In genomic region chr5:125798311-125798710, GRCh38 we compare ENCODE assay signal across 13 cellular contexts.
DNase-seq lines count a peak whose midpoint lies in the region; ATAC-seq, FAIRE-seq and TF ChIP-seq lines count a peak whose summit lies in the region.
"Had no signal": no experiment of that assay in that cellular context is flagged by ENCODE, and none has a peak within 500 bp of the region (broad histone marks: within the 10 kb centered on the region; RNA-seq: fewer than 3 reads in every experiment).

No MANE protein-coding gene starts in this region.

- no peak overlapping the region for H3K9ac ChIP-seq in HepG2 (ENCODE audit: insufficient read depth, low read depth, low read length)
- H3K9ac ChIP-seq: KMS-11 had no signal

- TF ChIP-seq EP300 in HepG2 (IDR thresholded peaks at IDR 0.05; ENCODE audit: low read depth in 2 of 2, low read length in 2 of 2): no peak
- no peak for TF ChIP-seq EP300 in HepG2 (CRISPR knock-in tag; IDR thresholded peaks at IDR 0.05; ENCODE audit: borderline replicate concordance)
- no peak for TF ChIP-seq EP300 in ovary (IDR thresholded peaks at IDR 0.05)

- ATAC-seq in HepG2 (no peak), right lobe of liver (no peak), left lobe of liver (no peak), GM18511 (IDR thresholded peaks at IDR 0.05; ENCODE audit: unreplicated experiment) (no peak)
- ATAC-seq: left colon had no signal

- FAIRE-seq in HepG2 (lab: Jason Lieb, UNC): no peak

- TF ChIP-seq RAD21 in HepG2 (CRISPR knock-in tag; IDR thresholded peaks at IDR 0.05): no peak

- H3K4me1 ChIP-seq in HepG2 (ENCODE audit: insufficient read depth, low read length) (no peaks in the 10 kb centered on the region), right lobe of liver (no peaks in the 10 kb centered on the region), ovary (ENCODE audit: insufficient read depth) (no peaks in the 10 kb centered on the region)

- TF ChIP-seq CTCF in HepG2 (CRISPR knock-in tag; IDR thresholded peaks at IDR 0.05) (no peak), right lobe of liver (IDR thresholded peaks at IDR 0.05) (no peak), fibroblast of villous mesenchyme (IDR thresholded peaks at IDR 0.05; ENCODE audit: insufficient read depth, low read depth, low read length) (no peak), ovary (IDR thresholded peaks at IDR 0.05) (no peak)

- H4K20me1 ChIP-seq in HepG2 (ENCODE audit: insufficient read depth, low read length): no peaks in the 10 kb centered on the region

- in situ Hi-C loops in HepG2 (cut with HindIII; ENCODE audit: extremely low pct_ligation_motif_present, low pct_unique_long_range_greater_than_20kb): no loop called here

- no peaks in the 10 kb centered on the region for H3K79me2 ChIP-seq in HepG2 (ENCODE audit: insufficient read depth, low read length)

- H3K4me2 ChIP-seq in HepG2 (ENCODE audit: low read depth, low read length): no peak overlapping the region
- H3K4me2 ChIP-seq: KMS-11 had no signal

- H3K27ac ChIP-seq in HepG2 (ENCODE audit: extremely low read length, insufficient read depth, low read length) (no peak overlapping the region), right lobe of liver (no peak overlapping the region), ovary (no peak overlapping the region)
- H3K27ac ChIP-seq: KMS-11 had no signal

- CTCF ChIA-PET in HepG2 (lab: Yijun Ruan, JAX; ENCODE audit: low intra/inter-chr PET ratio, low total read pairs): no interaction called here

- POLR2A ChIA-PET in HepG2 (lab: Yijun Ruan, JAX): no interaction called here

- no peak for DNase-seq in HepG2 (ENCODE audit: low spot score)
- DNase-seq in right lobe of liver: no peak
- peak; percentile 18 for DNase-seq in SW480 (ENCODE audit: low spot score)
- DNase-seq in fibroblast of villous mesenchyme (ENCODE audit: low read depth): peak; percentile 57
- no peak for DNase-seq in NK-92 (lab: John Stamatoyannopoulos, UW; ENCODE audit: unreplicated experiment)
- DNase-seq in left lobe of liver (ENCODE audit: low spot score): no peak
- DNase-seq in ovary: no peak
- DNase-seq: activated effector memory CD4-positive, alpha-beta T cell treated with anti-CD3 and anti-CD28 coated beads, Interleukin-2, amount 50 U/mL, for 16 hours; effector memory CD4-positive, alpha-beta T cell; left colon; NCI-H82 had no signal

- no peak overlapping the region for H3K4me3 ChIP-seq in HepG2 (replicated peaks in 1 of 3; ENCODE audit: insufficient read depth in 1 of 3, low read depth in 2 of 3, low read length in 3 of 3)
- no peak overlapping the region for H3K4me3 ChIP-seq in right lobe of liver
- H3K4me3 ChIP-seq in fibroblast of villous mesenchyme (ENCODE audit: low read depth, low read length): no peak overlapping the region
- no peak overlapping the region for H3K4me3 ChIP-seq in ovary

- no peaks in the 10 kb centered on the region for H3K27me3 ChIP-seq in HepG2 (ENCODE audit: control insufficient read depth in 1 of 2, insufficient read depth in 2 of 2, low read length in 2 of 2)
- H3K27me3 ChIP-seq in right lobe of liver: no peaks in the 10 kb centered on the region
- H3K27me3 ChIP-seq in ovary: no peaks in the 10 kb centered on the region

- BruUV-seq in HepG2 (replicated peaks; lab: Mats Ljungman, UMichigan): no TSS peak

- intact Hi-C loops in HepG2 (cut with micrococcal nuclease; ENCODE audit: unreplicated experiment): no loop called here
- intact Hi-C loops in right lobe of liver (cut with DNase I): no loop called here
- intact Hi-C loops in ovary (cut with DNase I): no loop called here

- H3K36me3 ChIP-seq in HepG2 (replicated peaks in 1 of 2; ENCODE audit: control insufficient read depth in 1 of 2, insufficient read depth in 2 of 2, low read length in 2 of 2) (no peaks in the 10 kb centered on the region), right lobe of liver (no peaks in the 10 kb centered on the region), ovary (no peaks in the 10 kb centered on the region)

- no peak overlapping the region for H2AFZ ChIP-seq in HepG2 (ENCODE audit: low read length)

- TF ChIP-seq POLR2A in HepG2 (IDR thresholded peaks at IDR 0.05; ENCODE audit: insufficient read depth in 1 of 2, low read depth in 2 of 2, low read length in 2 of 2) (no peak), right lobe of liver (IDR thresholded peaks at IDR 0.05) (no peak), ovary (IDR thresholded peaks at IDR 0.05) (no peak)

- H3K9me3 ChIP-seq in HepG2 (ENCODE audit: low read length) (peaks cover 58% of the 10 kb centered on the region), right lobe of liver (no peaks in the 10 kb centered on the region), ovary (no peaks in the 10 kb centered on the region)

TF ChIP-seq in HepG2, 621 proteins besides CTCF, POLR2A, EP300 and RAD21 (continues in another document):
- TF ChIP-seq SUZ12 (IDR thresholded peaks at IDR 0.05; ENCODE audit: low read depth, low read length) (no peak), EHMT2 (IDR thresholded peaks at IDR 0.05; ENCODE audit: borderline replicate concordance, low read depth, low read length) (peak; percentile 61; the same call in 1 of the 2 replicates), MIER2 (CRISPR knock-in tag; IDR thresholded peaks at IDR 0.05) (peak; percentile 86), ARNTL (CRISPR knock-in tag; IDR thresholded peaks at IDR 0.05) (no peak), SETDB1 (CRISPR knock-in tag; IDR thresholded peaks at IDR 0.05; ENCODE audit: borderline replicate concordance) (no peak), ZNF326 (CRISPR knock-in tag; IDR thresholded peaks at IDR 0.05; ENCODE audit: borderline replicate concordance) (no peak), ZNF343 (CRISPR knock-in tag; IDR thresholded peaks at IDR 0.05) (no peak), CHD2 (IDR thresholded peaks at IDR 0.05; ENCODE audit: low read depth, low read length) (no peak), POLR2G (IDR thresholded peaks at IDR 0.05; ENCODE audit: low read depth, low read length) (no peak), ZNF75D (CRISPR knock-in tag; IDR thresholded peaks at IDR 0.05; ENCODE audit: borderline replicate concordance) (no peak), TAF15 (IDR thresholded peaks at IDR 0.05; ENCODE audit: low read depth, low read length, poor library complexity, severe bottlenecking) (no peak)
- TF ChIP-seq, protein P1, sequence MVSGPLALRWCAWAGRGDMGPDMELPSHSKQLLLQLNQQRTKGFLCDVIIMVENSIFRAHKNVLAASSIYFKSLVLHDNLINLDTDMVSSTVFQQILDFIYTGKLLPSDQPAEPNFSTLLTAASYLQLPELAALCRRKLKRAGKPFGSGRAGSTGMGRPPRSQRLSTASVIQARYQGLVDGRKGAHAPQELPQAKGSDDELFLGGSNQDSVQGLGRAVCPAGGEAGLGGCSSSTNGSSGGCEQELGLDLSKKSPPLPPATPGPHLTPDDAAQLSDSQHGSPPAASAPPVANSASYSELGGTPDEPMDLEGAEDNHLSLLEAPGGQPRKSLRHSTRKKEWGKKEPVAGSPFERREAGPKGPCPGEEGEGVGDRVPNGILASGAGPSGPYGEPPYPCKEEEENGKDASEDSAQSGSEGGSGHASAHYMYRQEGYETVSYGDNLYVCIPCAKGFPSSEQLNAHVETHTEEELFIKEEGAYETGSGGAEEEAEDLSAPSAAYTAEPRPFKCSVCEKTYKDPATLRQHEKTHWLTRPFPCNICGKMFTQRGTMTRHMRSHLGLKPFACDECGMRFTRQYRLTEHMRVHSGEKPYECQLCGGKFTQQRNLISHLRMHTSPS (CRISPR knock-in tag; IDR thresholded peaks at IDR 0.05; ENCODE audit: low read depth): no peak
- TF ChIP-seq, protein P2, sequence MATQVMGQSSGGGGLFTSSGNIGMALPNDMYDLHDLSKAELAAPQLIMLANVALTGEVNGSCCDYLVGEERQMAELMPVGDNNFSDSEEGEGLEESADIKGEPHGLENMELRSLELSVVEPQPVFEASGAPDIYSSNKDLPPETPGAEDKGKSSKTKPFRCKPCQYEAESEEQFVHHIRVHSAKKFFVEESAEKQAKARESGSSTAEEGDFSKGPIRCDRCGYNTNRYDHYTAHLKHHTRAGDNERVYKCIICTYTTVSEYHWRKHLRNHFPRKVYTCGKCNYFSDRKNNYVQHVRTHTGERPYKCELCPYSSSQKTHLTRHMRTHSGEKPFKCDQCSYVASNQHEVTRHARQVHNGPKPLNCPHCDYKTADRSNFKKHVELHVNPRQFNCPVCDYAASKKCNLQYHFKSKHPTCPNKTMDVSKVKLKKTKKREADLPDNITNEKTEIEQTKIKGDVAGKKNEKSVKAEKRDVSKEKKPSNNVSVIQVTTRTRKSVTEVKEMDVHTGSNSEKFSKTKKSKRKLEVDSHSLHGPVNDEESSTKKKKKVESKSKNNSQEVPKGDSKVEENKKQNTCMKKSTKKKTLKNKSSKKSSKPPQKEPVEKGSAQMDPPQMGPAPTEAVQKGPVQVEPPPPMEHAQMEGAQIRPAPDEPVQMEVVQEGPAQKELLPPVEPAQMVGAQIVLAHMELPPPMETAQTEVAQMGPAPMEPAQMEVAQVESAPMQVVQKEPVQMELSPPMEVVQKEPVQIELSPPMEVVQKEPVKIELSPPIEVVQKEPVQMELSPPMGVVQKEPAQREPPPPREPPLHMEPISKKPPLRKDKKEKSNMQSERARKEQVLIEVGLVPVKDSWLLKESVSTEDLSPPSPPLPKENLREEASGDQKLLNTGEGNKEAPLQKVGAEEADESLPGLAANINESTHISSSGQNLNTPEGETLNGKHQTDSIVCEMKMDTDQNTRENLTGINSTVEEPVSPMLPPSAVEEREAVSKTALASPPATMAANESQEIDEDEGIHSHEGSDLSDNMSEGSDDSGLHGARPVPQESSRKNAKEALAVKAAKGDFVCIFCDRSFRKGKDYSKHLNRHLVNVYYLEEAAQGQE (IDR thresholded peaks at IDR 0.05; ENCODE audit: borderline replicate concordance in 1 of 2, low read depth in 1 of 2, low read length in 2 of 2): peak; percentile 14 to 92

Comparison
In these comparisons a context has a peak if more than half of its experiments do, and no peak if none do; other contexts are left out.
1. DNase-seq: peak in SW480 (single experiment) and fibroblast of villous mesenchyme (single experiment); none in HepG2 (single experiment), right lobe of liver (0 of 3), NK-92 (single experiment), left lobe of liver (single experiment) and ovary (0 of 5).